Comparison of ENCODE assay signal across 17 cellular contexts in genomic region chr12:46413368-46413767, GRCh38. TPM values are rescaled to one million over a fixed set of nuclear protein-coding genes. Genes with fewer than 3 reads are reported as not detected.
DNase-seq lines count a peak whose midpoint lies in the region; ATAC-seq and TF ChIP-seq lines count a peak whose summit lies in the region.
"Had no signal": no experiment of that assay in that cellular context is flagged by ENCODE, and none has a peak within 500 bp of the region (broad histone marks: within the 10 kb centered on the region; RNA-seq: fewer than 3 reads in every experiment).

No MANE protein-coding gene starts in this region.

- CTCF ChIA-PET in Panc1 (lab: Charles Lee), result no interaction called here

- POLR2A ChIA-PET in Panc1 (lab: Charles Lee), result no interaction called here

- peaks cover 6% of the 10 kb centered on the region for H3K4me1 ChIP-seq in Panc1 (ENCODE audit: control insufficient read depth, insufficient read depth, low read length)
- peaks cover 0 to 77% (median 30%) of the 10 kb centered on the region in 4 donors for H3K4me1 ChIP-seq in tibial artery
- H3K4me1 ChIP-seq in foreskin keratinocyte, result peaks cover 13% of the 10 kb centered on the region
- no peaks in the 10 kb centered on the region for H3K4me1 ChIP-seq in smooth muscle cell (ENCODE audit: low read depth)
- H3K4me1 ChIP-seq: BLaER1 treated with 17β-estradiol and CSF1 and Interleukin-3, amounts not matched to agents 10 nM and 100 nM had no signal

- H3K4me3 ChIP-seq in Panc1 (ENCODE audit: low read depth in 2 of 2, low read length in 2 of 2), result no peak overlapping the region
- H3K4me3 ChIP-seq in tibial artery, result no peak overlapping the region
- no peak overlapping the region for H3K4me3 ChIP-seq in smooth muscle cell
- H3K4me3 ChIP-seq: BLaER1 treated with 17β-estradiol and CSF1 and Interleukin-3, amounts not matched to agents 10 nM and 100 nM had no signal

- no peak for ATAC-seq in Panc1
- peak; percentile 93 for ATAC-seq in left colon
- ATAC-seq in foreskin keratinocyte, result no peak
- ATAC-seq in GM19455 (IDR thresholded peaks at IDR 0.05; ENCODE audit: unreplicated experiment), result no peak
- ATAC-seq in GM18868 (IDR thresholded peaks at IDR 0.05; ENCODE audit: unreplicated experiment), result no peak

- no peaks in the 10 kb centered on the region for H4K20me1 ChIP-seq in smooth muscle cell (ENCODE audit: low read depth)
- H4K20me1 ChIP-seq: BLaER1 treated with 17β-estradiol and CSF1 and Interleukin-3, amounts not matched to agents 10 nM and 100 nM had no signal

- no peak overlapping the region for H3K4me2 ChIP-seq in smooth muscle cell
- H3K4me2 ChIP-seq: BLaER1 treated with 17β-estradiol and CSF1 and Interleukin-3, amounts not matched to agents 10 nM and 100 nM had no signal

- DNase-seq in Panc1 (ENCODE audit: low read depth, low spot score) (no peak), left colon (no peak), mesothelial cell of epicardium (ENCODE audit: low spot score in 2 of 2, unreplicated experiment in 2 of 2) (no peak), tibial artery (no peak), foreskin keratinocyte (no peak), smooth muscle cell (lab: John Stamatoyannopoulos, UW; ENCODE audit: unreplicated experiment) (no peak)
- DNase-seq: ACHN; CD4-positive, CD25-positive, alpha-beta regulatory T cell; DMS153; DMS79 treated with DMSO at 0.1 percent for 48 hours; EL; HCEC 1CT; HFFc6 had no signal

- H3K36me3 ChIP-seq in Panc1 (ENCODE audit: control insufficient read depth, insufficient read depth, low read length), result no peaks in the 10 kb centered on the region
- no peaks in the 10 kb centered on the region for H3K36me3 ChIP-seq in tibial artery
- H3K36me3 ChIP-seq in smooth muscle cell (ENCODE audit: low read depth), result no peaks in the 10 kb centered on the region
- H3K36me3 ChIP-seq: BLaER1 treated with 17β-estradiol and CSF1 and Interleukin-3, amounts not matched to agents 10 nM and 100 nM had no signal

- H3K9me3 Mint-ChIP-seq in mesothelial cell of epicardium, result peaks cover 7% of the 10 kb centered on the region
- H3K9me3 Mint-ChIP-seq: HFFc6 had no signal

- TF ChIP-seq CTCF in Panc1 (IDR thresholded peaks at IDR 0.05) (no peak), mesothelial cell of epicardium (IDR thresholded peaks at IDR 0.05; ENCODE audit: unreplicated experiment) (no peak), tibial artery (IDR thresholded peaks at IDR 0.05) (no peak), foreskin keratinocyte (conservative IDR thresholded peaks at IDR 0.05) (no peak), smooth muscle cell (IDR thresholded peaks at IDR 0.05; ENCODE audit: borderline replicate concordance, insufficient read depth, poor library complexity, severe bottlenecking) (no peak)

- H3K9me3 ChIP-seq in Panc1 (ENCODE audit: control insufficient read depth, insufficient read depth, low read depth, low read length) (no peaks in the 10 kb centered on the region), tibial artery (no peaks in the 10 kb centered on the region), smooth muscle cell (replicated peaks; ENCODE audit: low read depth) (no peaks in the 10 kb centered on the region)
- H3K9me3 ChIP-seq: BLaER1 treated with 17β-estradiol and CSF1 and Interleukin-3, amounts not matched to agents 10 nM and 100 nM had no signal

- in situ Hi-C loops in Panc1 (cut with HindIII; ENCODE audit: low pct_unique_long_range_greater_than_20kb, low sequenced_read_pairs), result no loop called here

- intact Hi-C loops in Panc1 (cut with micrococcal nuclease; ENCODE audit: unreplicated experiment) (no loop called here), left colon (cut with DNase I, micrococcal nuclease) (no loop called here), tibial artery (cut with DNase I; ENCODE audit: low total_unique reads) (no loop called here)

- H3K27ac ChIP-seq in Panc1 (ENCODE audit: low read length), result peak overlapping the region; percentile 5; the same call in 1 of the 2 replicates
- peak overlapping the region; percentile 46 to 73 for H3K27ac ChIP-seq in tibial artery
- H3K27ac ChIP-seq in foreskin keratinocyte, result no peak overlapping the region
- no peak overlapping the region for H3K27ac ChIP-seq in smooth muscle cell (ENCODE audit: low read depth)
- H3K27ac ChIP-seq: BLaER1 treated with 17β-estradiol and CSF1 and Interleukin-3, amounts not matched to agents 10 nM and 100 nM; HL-60 had no signal

- no TSS peak for BruUV-seq in Panc1 (replicated peaks; lab: Mats Ljungman, UMichigan)

- peaks cover 7% of the 10 kb centered on the region for H3K36me3 Mint-ChIP-seq in mesothelial cell of epicardium
- H3K36me3 Mint-ChIP-seq: CD4-positive, CD25-positive, alpha-beta regulatory T cell had no signal

- 89% methylated on average over 2 of the region's 2 CpGs for WGBS in smooth muscle cell (ENCODE audit: low lambda C conversion rate)

- H3K4me1 Mint-ChIP-seq in mesothelial cell of epicardium, result peaks cover 34% of the 10 kb centered on the region
- H3K4me1 Mint-ChIP-seq: CD4-positive, CD25-positive, alpha-beta regulatory T cell had no signal

- H3K27me3 ChIP-seq in Panc1 (ENCODE audit: control insufficient read depth, insufficient read depth, low read length), result no peaks in the 10 kb centered on the region
- no peaks in the 10 kb centered on the region for H3K27me3 ChIP-seq in tibial artery
- H3K27me3 ChIP-seq in foreskin keratinocyte, result no peaks in the 10 kb centered on the region
- no peaks in the 10 kb centered on the region for H3K27me3 ChIP-seq in smooth muscle cell (ENCODE audit: low read depth)
- H3K27me3 ChIP-seq: BLaER1 treated with 17β-estradiol and CSF1 and Interleukin-3, amounts not matched to agents 10 nM and 100 nM had no signal

- H3K27ac Mint-ChIP-seq in mesothelial cell of epicardium, result peak overlapping the region; percentile 66
- H3K27ac Mint-ChIP-seq: CD4-positive, CD25-positive, alpha-beta regulatory T cell; HFFc6 had no signal

- H3K4me3 Mint-ChIP-seq in mesothelial cell of epicardium, result no peak overlapping the region
- H3K4me3 Mint-ChIP-seq: CD4-positive, CD25-positive, alpha-beta regulatory T cell; HFFc6 had no signal

- H2AFZ ChIP-seq in smooth muscle cell (ENCODE audit: low read depth), result no peak overlapping the region

- no peaks in the 10 kb centered on the region for H3K27me3 Mint-ChIP-seq in mesothelial cell of epicardium (ENCODE audit: low read depth)

- no peaks in the 10 kb centered on the region for H3F3A ChIP-seq in smooth muscle cell (ENCODE audit: low read depth)

- H3K9ac ChIP-seq in smooth muscle cell (ENCODE audit: low read depth), result no peak overlapping the region
- H3K9ac ChIP-seq: BLaER1 treated with 17β-estradiol and CSF1 and Interleukin-3, amounts not matched to agents 10 nM and 100 nM had no signal

- no peaks in the 10 kb centered on the region for H3K79me2 ChIP-seq in smooth muscle cell (ENCODE audit: low read depth)

RNA-seq across cellular contexts. Expression of gene SLC38A2, which starts 40.8 kb away (rescaled TPM):
- total RNA-seq in Panc1 (2021; ENCODE audit: unreplicated experiment) (341 TPM), left colon (100 to 1,000 TPM; 128 to 220 TPM), mesothelial cell of epicardium (256 to 274 TPM (median 261 TPM) in 3 replicates), foreskin keratinocyte (385 and 423 TPM in 2 replicates), smooth muscle cell (1,081 and 1,127 TPM in 2 replicates)
- polyA plus RNA-seq in Panc1 (2012; ENCODE audit: insufficient read length), result 122 TPM
- polyA plus RNA-seq in foreskin keratinocyte (74.9 and 102 TPM in 2 replicates), smooth muscle cell (201 and 262 TPM in 2 replicates)

Comparison
In these comparisons a context has a peak if more than half of its experiments do, and no peak if none do; other contexts are left out.
1. H3K27ac ChIP-seq: peak in Panc1 (single experiment) and tibial artery (2 of 2); none in foreskin keratinocyte (single experiment) and smooth muscle cell (single experiment).